Comparison of ENCODE assay signal across 11 cellular contexts in genomic region chr6:14453712-14454466, GRCh38.
DNase-seq lines count a peak whose midpoint lies in the region; ATAC-seq and TF ChIP-seq lines count a peak whose summit lies in the region.
"Had no signal": no experiment of that assay in that cellular context is flagged by ENCODE, and none has a peak within 500 bp of the region (broad histone marks: within the 10 kb centered on the region; RNA-seq: fewer than 3 reads in every experiment).

No MANE protein-coding gene starts in this region.

- H3K9me3 Mint-ChIP-seq in activated CD4-positive, alpha-beta T cell treated with anti-CD3 and anti-CD28 coated beads for 36 hours (ENCODE audit: low read depth) = no peaks in the 10 kb centered on the region
- H3K9me3 Mint-ChIP-seq in activated CD4-positive, alpha-beta memory T cell treated with anti-CD3 and anti-CD28 coated beads, Interleukin-2, amount 10 ng/mL, durations not matched to agents 7 days and 5 days = no peaks in the 10 kb centered on the region
- no peaks in the 10 kb centered on the region for H3K9me3 Mint-ChIP-seq in natural killer cell

- POLR2A ChIA-PET in activated CD4-positive, alpha-beta T cell treated with anti-CD3 and anti-CD28 coated beads for 36 hours (lab: Charles Lee) = no interaction called here
- POLR2A ChIA-PET in activated CD4-positive, alpha-beta memory T cell treated with anti-CD3 and anti-CD28 coated beads, Interleukin-2, amount 10 ng/mL, durations not matched to agents 7 days and 5 days (lab: Charles Lee) = interaction anchor here (0.6 to 1.0 kb wide), 3 partner anchors 17 to 838 kb away, joined by 3 to 5 read pairs (median 3); no protein-coding TSS in a partner anchor

- CTCF ChIA-PET in activated CD4-positive, alpha-beta T cell treated with anti-CD3 and anti-CD28 coated beads for 36 hours (lab: Charles Lee) = interaction anchor here (1.1 to 1.4 kb wide), 2 partner anchors 10 to 77 kb away, joined by 3 to 4 read pairs; no protein-coding TSS in a partner anchor
- CTCF ChIA-PET in activated CD4-positive, alpha-beta memory T cell treated with anti-CD3 and anti-CD28 coated beads, Interleukin-2, amount 10 ng/mL, durations not matched to agents 7 days and 5 days (lab: Charles Lee) = interaction anchor here (0.7 kb wide), 1 partner anchor 253 kb away, joined by 3 read pairs; no protein-coding TSS in a partner anchor

- DNase-seq in activated CD4-positive, alpha-beta T cell treated with anti-CD3 and anti-CD28 coated beads for 36 hours = peak; percentile 52
- no peak for DNase-seq in activated CD4-positive, alpha-beta T cell treated with anti-CD3 and anti-CD28 coated beads, Interleukin-2, amount 50 U/mL, for 4 hours
- DNase-seq in HL-60 (ENCODE audit: low read depth in 1 of 2, low spot score in 1 of 2) (no peak), natural killer cell (no peak), NCI-H524 (lab: John Stamatoyannopoulos, UW) (no peak), NCI-H1048 (lab: John Stamatoyannopoulos, UW) (no peak)
- DNase-seq in activated CD4-positive, alpha-beta memory T cell treated with anti-CD3 and anti-CD28 coated beads, Interleukin-2, amount 10 ng/mL, durations not matched to agents 7 days and 5 days = no peak
- DNase-seq: pancreas had no signal

- peak overlapping the region; percentile 83 for H3K27ac Mint-ChIP-seq in activated CD4-positive, alpha-beta T cell treated with anti-CD3 and anti-CD28 coated beads for 36 hours
- H3K27ac Mint-ChIP-seq in activated CD4-positive, alpha-beta memory T cell treated with anti-CD3 and anti-CD28 coated beads, Interleukin-2, amount 10 ng/mL, durations not matched to agents 7 days and 5 days = peak overlapping the region; percentile 74
- H3K27ac Mint-ChIP-seq in natural killer cell = peak overlapping the region; percentile 52 to 74

- no peaks in the 10 kb centered on the region for H3K27me3 ChIP-seq in HL-60 (ENCODE audit: insufficient read depth, poor library complexity, severe bottlenecking)
- H3K27me3 ChIP-seq: pancreas, spleen had no signal

- peaks cover 81% of the 10 kb centered on the region for H3K4me1 Mint-ChIP-seq in activated CD4-positive, alpha-beta T cell treated with anti-CD3 and anti-CD28 coated beads for 36 hours
- H3K4me1 Mint-ChIP-seq in activated CD4-positive, alpha-beta memory T cell treated with anti-CD3 and anti-CD28 coated beads, Interleukin-2, amount 10 ng/mL, durations not matched to agents 7 days and 5 days = peaks cover 70% of the 10 kb centered on the region
- peaks cover 56 to 67% of the 10 kb centered on the region in 2 donors for H3K4me1 Mint-ChIP-seq in natural killer cell

- H3K27ac ChIP-seq in HL-60 (replicated peaks) = peak overlapping the region; percentile 84
- H3K27ac ChIP-seq: pancreas had no signal

- no peaks in the 10 kb centered on the region for H3K27me3 Mint-ChIP-seq in activated CD4-positive, alpha-beta T cell treated with anti-CD3 and anti-CD28 coated beads for 36 hours
- H3K27me3 Mint-ChIP-seq in activated CD4-positive, alpha-beta memory T cell treated with anti-CD3 and anti-CD28 coated beads, Interleukin-2, amount 10 ng/mL, durations not matched to agents 7 days and 5 days = no peaks in the 10 kb centered on the region
- H3K27me3 Mint-ChIP-seq in natural killer cell (ENCODE audit: low read depth in 2 of 2) = peaks cover 0 to 11% of the 10 kb centered on the region in 2 donors

- peak; percentile 17 for ATAC-seq in activated CD4-positive, alpha-beta T cell treated with anti-CD3 and anti-CD28 coated beads for 36 hours
- ATAC-seq in natural killer cell (no peak), GM21529 (IDR thresholded peaks at IDR 0.05; ENCODE audit: unreplicated experiment) (no peak)
- ATAC-seq: pancreas had no signal

- no peak overlapping the region for H3K4me3 ChIP-seq in HL-60 (replicated peaks; ENCODE audit: insufficient read depth, low read length)
- H3K4me3 ChIP-seq: pancreas, thoracic aorta had no signal

- H3K4me3 Mint-ChIP-seq in activated CD4-positive, alpha-beta T cell treated with anti-CD3 and anti-CD28 coated beads for 36 hours = peak overlapping the region; percentile 16
- peak overlapping the region; percentile 41 for H3K4me3 Mint-ChIP-seq in activated CD4-positive, alpha-beta memory T cell treated with anti-CD3 and anti-CD28 coated beads, Interleukin-2, amount 10 ng/mL, durations not matched to agents 7 days and 5 days
- peak overlapping the region; percentile 73 for H3K4me3 Mint-ChIP-seq in natural killer cell

- TF ChIP-seq CTCF in HL-60 (IDR thresholded peaks at IDR 0.05; ENCODE audit: insufficient read depth, low read length) (no peak), natural killer cell (IDR thresholded peaks at IDR 0.05) (no peak)

- H3K36me3 Mint-ChIP-seq in activated CD4-positive, alpha-beta T cell treated with anti-CD3 and anti-CD28 coated beads for 36 hours (ENCODE audit: low read depth) = peaks cover 2% of the 10 kb centered on the region
- no peaks in the 10 kb centered on the region for H3K36me3 Mint-ChIP-seq in activated CD4-positive, alpha-beta memory T cell treated with anti-CD3 and anti-CD28 coated beads, Interleukin-2, amount 10 ng/mL, durations not matched to agents 7 days and 5 days (ENCODE audit: low read depth)
- no peaks in the 10 kb centered on the region for H3K36me3 Mint-ChIP-seq in natural killer cell

- intact Hi-C loops in activated CD4-positive, alpha-beta T cell treated with anti-CD3 and anti-CD28 coated beads for 36 hours (cut with DNase I, micrococcal nuclease) = loop anchor here (2.0 to 10.0 kb wide), 12 partner anchors 82 to 795 kb away; partner anchors contain the start of gene JARID2 (in 1 of the 2)
- intact Hi-C loops in natural killer cell (cut with micrococcal nuclease) = no loop called here

Comparison
In these comparisons a context has a peak if more than half of its experiments do, and no peak if none do; other contexts are left out.
1. H3K4me3 Mint-ChIP-seq: peak in every context shown above with its lines; median percentile 73 in natural killer cell; 41 in activated CD4-positive, alpha-beta memory T cell treated with anti-CD3 and anti-CD28 coated beads, Interleukin-2, amount 10 ng/mL, durations not matched to agents 7 days and 5 days; 16 in activated CD4-positive, alpha-beta T cell treated with anti-CD3 and anti-CD28 coated beads for 36 hours.